8 cellular contexts compared by ENCODE assay signal in genomic region chr10:72334832-72335393, GRCh38. TPM values are rescaled to one million over a fixed set of nuclear protein-coding genes. Genes with fewer than 3 reads are reported as not detected.
DNase-seq lines count a peak whose midpoint lies in the region; ATAC-seq and TF ChIP-seq lines count a peak whose summit lies in the region.

No MANE protein-coding gene starts in this region.

- peaks cover 4 to 78% (median 68%) of the 10 kb centered on the region in 4 donors for H3K4me1 ChIP-seq in tibial nerve

- peaks cover 67% of the 10 kb centered on the region for H3K36me3 Mint-ChIP-seq in activated T-cell treated with anti-CD3 and anti-CD28 coated beads, Interleukin-2, amount 50 U/mL, for 24 hours (ENCODE audit: low read depth)

- WGBS in tibial nerve, 2 donors, result 5 to 6% methylated on average over 12 to 14 of the region's 15 CpGs

- H3K9me3 ChIP-seq in tibial nerve, result no peaks in the 10 kb centered on the region

- no peaks in the 10 kb centered on the region for H3K27me3 Mint-ChIP-seq in activated T-cell treated with anti-CD3 and anti-CD28 coated beads, Interleukin-2, amount 50 U/mL, for 24 hours

- no peaks in the 10 kb centered on the region for H3K9me3 Mint-ChIP-seq in activated T-cell treated with anti-CD3 and anti-CD28 coated beads, Interleukin-2, amount 50 U/mL, for 24 hours

- DNase-seq in NK-92 treated with Interleukin-12 subunit alpha and Interleukin-12 subunit beta, amount 100 ng/mL, for 24 hours (lab: John Stamatoyannopoulos, UW), result peak; percentile 93
- peak; percentile 81 for DNase-seq in activated T-cell treated with anti-CD3 and anti-CD28 coated beads, Interleukin-2, amount 50 U/mL, for 24 hours
- DNase-seq in fibroblast of pulmonary artery (ENCODE audit: low read depth) (peak; percentile 99), nucleus accumbens (lab: John Stamatoyannopoulos, UW) (peak in 39 of 56 donors; percentile 20 to 80 (median 57)), tibial nerve (ENCODE audit: low spot score in 2 of 2) (peak; percentile 89 to 94), OCI-M1 (lab: John Stamatoyannopoulos, UW) (no peak)

- TF ChIP-seq CTCF in GM12875 (IDR thresholded peaks at IDR 0.05; ENCODE audit: borderline replicate concordance, insufficient read depth, low read depth, low read length) (peak; percentile 38; the same call in 1 of the 2 replicates), fibroblast of pulmonary artery (IDR thresholded peaks at IDR 0.05; ENCODE audit: low read length, missing control alignments) (peak; percentile 26), tibial nerve (IDR thresholded peaks at IDR 0.05) (peak; percentile 3 to 48 (median 37))

- H3K27me3 ChIP-seq in tibial nerve, result no peaks in the 10 kb centered on the region

- peaks cover 78% of the 10 kb centered on the region for H3K4me1 Mint-ChIP-seq in activated T-cell treated with anti-CD3 and anti-CD28 coated beads, Interleukin-2, amount 50 U/mL, for 24 hours (ENCODE audit: low read depth)

- H3K4me3 ChIP-seq in GM12875 (ENCODE audit: low read depth, low read length) (peak overlapping the region; percentile 17), fibroblast of pulmonary artery (replicated peaks; ENCODE audit: low read depth, low read length) (no peak overlapping the region), tibial nerve (peak overlapping the region in 2 of 4 donors; percentile 8 to 41)

- peak overlapping the region; percentile 96 for H3K27ac Mint-ChIP-seq in activated T-cell treated with anti-CD3 and anti-CD28 coated beads, Interleukin-2, amount 50 U/mL, for 24 hours

- peak overlapping the region; percentile 61 for H3K4me3 Mint-ChIP-seq in activated T-cell treated with anti-CD3 and anti-CD28 coated beads, Interleukin-2, amount 50 U/mL, for 24 hours

- peak; percentile 56 for ATAC-seq in HG02623 (IDR thresholded peaks at IDR 0.05; ENCODE audit: unreplicated experiment)

- peaks cover 0 to 25% (median 0%) of the 10 kb centered on the region in 3 donors for H3K36me3 ChIP-seq in tibial nerve

- peak overlapping the region; percentile 86 to 98 (median 92) for H3K27ac ChIP-seq in tibial nerve

- peak in 1 of 2 donors; percentile 44 for TF ChIP-seq POLR2A in tibial nerve (IDR thresholded peaks at IDR 0.05)

- peak; percentile 90 to 99 for TF ChIP-seq EP300 in tibial nerve (IDR thresholded peaks at IDR 0.05)

RNA-seq across cellular contexts. Expression of gene DNAJB12, which starts 19.8 kb away (rescaled TPM):
- total RNA-seq in tibial nerve, result 100 to 1,000 TPM in 2 of 4 donors, 10 to 100 TPM in 2; 81.3 to 115 (median 98.9) TPM
